ENCODE assay signal across 10 cellular contexts in the genomic region with DNA sequence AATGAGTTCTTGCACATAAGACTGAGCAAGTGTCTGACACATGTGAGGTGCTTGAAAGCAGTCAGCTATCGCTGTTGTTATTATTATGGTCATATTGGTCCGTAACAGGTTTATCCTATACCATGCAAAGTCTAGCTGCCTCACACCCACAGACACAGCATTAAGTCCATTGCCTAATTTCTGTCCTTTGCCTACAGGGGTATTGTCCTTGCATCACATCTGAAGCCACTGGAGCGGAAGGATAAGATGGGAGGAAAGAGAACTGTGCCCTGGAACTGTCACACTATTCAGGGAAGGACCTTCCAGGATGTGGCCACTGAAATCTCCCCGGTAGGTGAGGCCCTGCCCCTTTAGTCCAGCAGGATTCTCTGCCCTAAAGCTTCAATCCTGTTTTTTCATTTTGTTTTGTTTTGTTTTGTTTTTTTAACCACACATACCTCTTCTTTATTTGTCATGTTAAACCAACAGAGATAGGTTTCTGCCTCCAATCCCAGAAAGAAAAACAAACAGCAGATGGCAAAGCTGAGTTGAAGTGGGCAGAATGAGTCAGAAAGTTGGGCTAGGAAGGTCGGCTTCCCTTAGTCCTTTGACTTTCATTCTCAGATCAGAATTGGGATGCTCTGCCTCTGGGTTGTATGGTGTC. TPM values are rescaled to one million over a fixed set of nuclear protein-coding genes. Genes with fewer than 3 reads are reported as not detected.
DNase-seq lines count a peak whose midpoint lies in the region; TF ChIP-seq lines count a peak whose summit lies in the region.
"Had no signal": no experiment of that assay in that cellular context is flagged by ENCODE, and none has a peak within 500 bp of the region (broad histone marks: within the 10 kb centered on the region; RNA-seq: fewer than 3 reads in every experiment).

No MANE protein-coding gene starts in this region.

- no peak overlapping the region for H3K4me2 ChIP-seq in Karpas-422 (ENCODE audit: low read depth, low read length, poor library complexity, severe bottlenecking)

- H3K79me2 ChIP-seq in Karpas-422 (ENCODE audit: low read length): peaks cover 27% of the 10 kb centered on the region

- peak overlapping the region; percentile 17 for H3K27ac Mint-ChIP-seq in endothelial cell (ENCODE audit: unreplicated experiment)

- no peak overlapping the region for H3K4me3 ChIP-seq in stomach smooth muscle (ENCODE audit: low read length in 2 of 2)
- H3K4me3 ChIP-seq in Karpas-422 (ENCODE audit: low read length): no peak overlapping the region
- no peak overlapping the region for H3K4me3 ChIP-seq in ascending aorta
- H3K4me3 ChIP-seq: BLaER1 treated with 17β-estradiol and CSF1 and Interleukin-3, amounts not matched to agents 10 nM and 100 nM had no signal

- H3K4me1 ChIP-seq in stomach smooth muscle (ENCODE audit: control insufficient read depth, insufficient read depth, low read length): peaks cover 35% of the 10 kb centered on the region
- peaks cover 21% of the 10 kb centered on the region for H3K4me1 ChIP-seq in Karpas-422 (ENCODE audit: low read length)
- H3K4me1 ChIP-seq in ascending aorta: peaks cover 0 to 15% of the 10 kb centered on the region in 2 donors

- no peaks in the 10 kb centered on the region; the same call in 1 of the 2 replicates for H4K20me1 ChIP-seq in Karpas-422 (ENCODE audit: insufficient read depth, low read depth, low read length)

- peak overlapping the region; percentile 97 for H3K27ac ChIP-seq in stomach smooth muscle (ENCODE audit: low read length)
- H3K27ac ChIP-seq in Karpas-422 (ENCODE audit: low read length): no peak overlapping the region
- no peak overlapping the region for H3K27ac ChIP-seq in ascending aorta
- H3K27ac ChIP-seq: BLaER1 treated with 17β-estradiol and CSF1 and Interleukin-3, amounts not matched to agents 10 nM and 100 nM had no signal

- H3K9me2 ChIP-seq in Karpas-422 (replicated peaks; ENCODE audit: insufficient read depth, low read length): no peaks in the 10 kb centered on the region

- H3K9me3 Mint-ChIP-seq in endothelial cell (ENCODE audit: unreplicated experiment): no peaks in the 10 kb centered on the region

- TF ChIP-seq CTCF in endothelial cell (IDR thresholded peaks at IDR 0.05; ENCODE audit: unreplicated experiment) (no peak), ascending aorta (IDR thresholded peaks at IDR 0.05) (no peak)

- no peaks in the 10 kb centered on the region for H3K36me3 Mint-ChIP-seq in endothelial cell (ENCODE audit: low read depth, unreplicated experiment)

- DNase-seq in NCI-H82 (lab: John Stamatoyannopoulos, UW): peak; percentile 17
- DNase-seq in NCI-H82 treated with DMSO at 0.1 percent for 48 hours (lab: John Stamatoyannopoulos, UW; ENCODE audit: unreplicated experiment): no peak
- DNase-seq in RPMI7951 (ENCODE audit: low read depth): peak; percentile 90
- DNase-seq in endothelial cell (ENCODE audit: low spot score): no peak
- DNase-seq in OCI-M2 (lab: John Stamatoyannopoulos, UW; ENCODE audit: unreplicated experiment): no peak
- DNase-seq in Karpas-422: no peak
- no peak for DNase-seq in ascending aorta (ENCODE audit: low spot score in 2 of 2)
- DNase-seq: activated CD8-positive, alpha-beta memory T cell treated with anti-CD3 and anti-CD28 coated beads for 24 hours had no signal

- no peak overlapping the region for H3K4me3 Mint-ChIP-seq in endothelial cell (ENCODE audit: unreplicated experiment)

- H3K36me3 ChIP-seq in stomach smooth muscle (ENCODE audit: control insufficient read depth in 2 of 2, insufficient read depth in 2 of 2, low read length in 2 of 2) (no peaks in the 10 kb centered on the region), Karpas-422 (ENCODE audit: insufficient read depth, low read length) (no peaks in the 10 kb centered on the region), ascending aorta (no peaks in the 10 kb centered on the region)

- intact Hi-C loops in ascending aorta (cut with DNase I): loop anchor here (1.0 kb wide), 1 partner anchor 121 kb away; no protein-coding TSS in a partner anchor

- H2AFZ ChIP-seq in Karpas-422 (ENCODE audit: low read length): no peak overlapping the region

- peaks cover 7% of the 10 kb centered on the region for H3K27me3 Mint-ChIP-seq in endothelial cell (ENCODE audit: unreplicated experiment)

- H3K9ac ChIP-seq in stomach smooth muscle (ENCODE audit: low read length in 2 of 2) (peak overlapping the region; percentile 18 to 36), Karpas-422 (ENCODE audit: low read length) (no peak overlapping the region)
- H3K9ac ChIP-seq: BLaER1 treated with 17β-estradiol and CSF1 and Interleukin-3, amounts not matched to agents 10 nM and 100 nM had no signal

- H3K9me3 ChIP-seq in stomach smooth muscle (ENCODE audit: control insufficient read depth in 2 of 2, low read length in 2 of 2) (no peaks in the 10 kb centered on the region), Karpas-422 (ENCODE audit: low read length) (no peaks in the 10 kb centered on the region), ascending aorta (no peaks in the 10 kb centered on the region)
- H3K9me3 ChIP-seq: BLaER1 treated with 17β-estradiol and CSF1 and Interleukin-3, amounts not matched to agents 10 nM and 100 nM had no signal

- no peaks in the 10 kb centered on the region for H3K27me3 ChIP-seq in stomach smooth muscle (ENCODE audit: control insufficient read depth in 1 of 2, insufficient read depth in 2 of 2, low read length in 2 of 2)
- H3K27me3 ChIP-seq in Karpas-422 (ENCODE audit: low read length): no peaks in the 10 kb centered on the region
- H3K27me3 ChIP-seq in ascending aorta: no peaks in the 10 kb centered on the region

- H3K4me1 Mint-ChIP-seq in endothelial cell (ENCODE audit: unreplicated experiment): peaks cover 32% of the 10 kb centered on the region

RNA-seq across cellular contexts. Expression of a gene that starts 2.2 kb away (rescaled TPM):
- 90.2 and 90.8 TPM in 2 replicates for total RNA-seq in RPMI7951 (2014; rRNA removed; shearing (Covaris generic))
- total RNA-seq in endothelial cell (ENCODE audit: unreplicated experiment) (154 TPM), ascending aorta (126 TPM)
- total RNA-seq in Karpas-422 (2014; rRNA removed; shearing (Covaris generic); ENCODE audit: low replicate concordance): 80.2 and 97.5 TPM in 2 replicates

RNA-seq across cellular contexts. Expression of a gene that starts 13.9 kb away (rescaled TPM):
- 0.20 TPM in 1 of 2 replicates, not detected in the other for total RNA-seq in RPMI7951 (2014; rRNA removed; shearing (Covaris generic))
- total RNA-seq in endothelial cell (ENCODE audit: unreplicated experiment) (not detected), ascending aorta (1.7 TPM)
- total RNA-seq in Karpas-422 (2014; rRNA removed; shearing (Covaris generic); ENCODE audit: low replicate concordance): not detected in 2 replicates

RNA-seq across cellular contexts. Expression of a gene that starts 46.1 kb away (rescaled TPM):
- total RNA-seq in RPMI7951 (2014; rRNA removed; shearing (Covaris generic)): 7.2 and 7.6 TPM in 2 replicates
- 7.1 TPM for total RNA-seq in endothelial cell (ENCODE audit: unreplicated experiment)
- total RNA-seq in Karpas-422 (2014; rRNA removed; shearing (Covaris generic); ENCODE audit: low replicate concordance): 8.5 and 11.8 TPM in 2 replicates
- not detected for total RNA-seq in ascending aorta

RNA-seq across cellular contexts. Expression of a gene that starts 53.8 kb away (rescaled TPM):
- not detected in 2 replicates for total RNA-seq in RPMI7951 (2014; rRNA removed; shearing (Covaris generic))
- total RNA-seq in endothelial cell (ENCODE audit: unreplicated experiment) (not detected), ascending aorta (not detected)
- total RNA-seq in Karpas-422 (2014; rRNA removed; shearing (Covaris generic); ENCODE audit: low replicate concordance): not detected in 2 replicates

Comparison
In these comparisons a context has a peak if more than half of its experiments do, and no peak if none do; other contexts are left out.
1. DNase-seq: peak in NCI-H82 (single experiment) and RPMI7951 (single experiment); none in NCI-H82 treated with DMSO at 0.1 percent for 48 hours (single experiment), endothelial cell (single experiment), OCI-M2 (single experiment), Karpas-422 (single experiment) and ascending aorta (0 of 2).